ENCODE assay signal across 1 cellular context in the genomic region with DNA sequence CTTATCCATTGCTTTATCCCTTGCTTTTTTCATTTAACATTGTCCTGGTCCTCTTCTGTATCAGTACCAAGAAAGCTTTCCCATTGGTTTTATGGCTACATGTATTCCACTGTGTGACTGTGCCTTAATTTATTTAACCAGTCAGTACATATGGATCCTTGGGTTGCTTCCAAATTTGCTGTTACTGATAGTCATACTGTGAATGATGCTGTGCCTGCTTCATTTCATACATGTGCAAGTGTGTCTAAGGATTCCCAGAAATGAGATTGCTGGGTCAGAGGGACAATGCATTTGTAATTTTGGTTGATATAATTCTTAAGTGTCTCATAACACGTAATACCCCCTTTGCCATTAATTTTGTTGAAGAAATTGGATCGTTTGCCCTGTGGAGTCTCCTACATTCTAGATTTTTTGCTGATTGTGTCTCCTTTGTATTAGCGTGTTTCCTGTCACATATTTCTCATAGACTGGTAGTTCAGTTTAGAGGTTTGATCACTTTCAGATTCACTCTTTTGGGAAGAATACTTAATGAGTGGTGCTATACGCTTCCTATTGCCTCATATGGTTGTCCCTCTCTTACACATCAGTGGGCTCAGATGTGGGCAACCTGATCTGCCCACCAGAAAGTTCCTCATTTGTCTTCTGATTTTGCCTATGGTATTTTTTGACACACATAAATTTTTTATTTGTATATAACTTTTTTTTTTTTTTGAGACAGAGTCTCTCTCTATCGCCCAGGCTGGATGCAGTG.
TF ChIP-seq lines count a peak whose summit lies in the region.

No MANE protein-coding gene starts in this region.

TF ChIP-seq in HepG2, 621 proteins besides CTCF, POLR2A, EP300 and RAD21:
- TF ChIP-seq FOXK1 (CRISPR knock-in tag; IDR thresholded peaks at IDR 0.05; ENCODE audit: borderline replicate concordance, low read depth) = no peak
- no peak for TF ChIP-seq NFRKB (IDR thresholded peaks at IDR 0.05)
- no peak for TF ChIP-seq ZNF30 (CRISPR knock-in tag; IDR thresholded peaks at IDR 0.05)
- TF ChIP-seq, protein P1, sequence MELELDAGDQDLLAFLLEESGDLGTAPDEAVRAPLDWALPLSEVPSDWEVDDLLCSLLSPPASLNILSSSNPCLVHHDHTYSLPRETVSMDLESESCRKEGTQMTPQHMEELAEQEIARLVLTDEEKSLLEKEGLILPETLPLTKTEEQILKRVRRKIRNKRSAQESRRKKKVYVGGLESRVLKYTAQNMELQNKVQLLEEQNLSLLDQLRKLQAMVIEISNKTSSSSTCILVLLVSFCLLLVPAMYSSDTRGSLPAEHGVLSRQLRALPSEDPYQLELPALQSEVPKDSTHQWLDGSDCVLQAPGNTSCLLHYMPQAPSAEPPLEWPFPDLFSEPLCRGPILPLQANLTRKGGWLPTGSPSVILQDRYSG (CRISPR knock-in tag; IDR thresholded peaks at IDR 0.05) = no peak
- TF ChIP-seq JARID2 (CRISPR knock-in tag; IDR thresholded peaks at IDR 0.05; ENCODE audit: insufficient replicate concordance) = no peak
- TF ChIP-seq KDM2A (CRISPR knock-in tag; IDR thresholded peaks at IDR 0.05; ENCODE audit: borderline replicate concordance, low read depth) = no peak
- no peak for TF ChIP-seq ZNF792 (CRISPR knock-in tag; IDR thresholded peaks at IDR 0.05)
- TF ChIP-seq GTF2F1 (IDR thresholded peaks at IDR 0.05; ENCODE audit: low read length) = no peak
